8 cellular contexts compared by ENCODE assay signal in genomic region chr11:86062719-86063118, GRCh38. TPM values are rescaled to one million over a fixed set of nuclear protein-coding genes. Genes with fewer than 3 reads are reported as not detected.
DNase-seq lines count a peak whose midpoint lies in the region; ATAC-seq and TF ChIP-seq lines count a peak whose summit lies in the region.

No MANE protein-coding gene starts in this region.

- peaks cover 4% of the 10 kb centered on the region for H4K20me1 ChIP-seq in mammary epithelial cell (ENCODE audit: insufficient read depth, low read length)

- intact Hi-C loops in mammary epithelial cell (cut with micrococcal nuclease), result no loop called here
- intact Hi-C loops in colonic mucosa (cut with DNase I), result no loop called here

- H3K36me3 ChIP-seq in mammary epithelial cell (ENCODE audit: insufficient read depth, low read length) (no peaks in the 10 kb centered on the region), colonic mucosa (no peaks in the 10 kb centered on the region), H7 (replicated peaks; ENCODE audit: control insufficient read depth, insufficient read depth, low read length) (no peaks in the 10 kb centered on the region)

- peaks cover 59% of the 10 kb centered on the region for H3K36me3 Mint-ChIP-seq in stimulated activated naive CD8-positive, alpha-beta T cell treated with anti-CD3 and anti-CD28 coated beads, Interleukin-15, Interleukin-2, amounts not matched to agents 100 ng/mL and 50 ng/mL, for 24 hours (ENCODE audit: low read depth)
- H3K36me3 Mint-ChIP-seq in mesothelial cell of epicardium, result peaks cover 3% of the 10 kb centered on the region

- no peak overlapping the region for H2AFZ ChIP-seq in mammary epithelial cell (ENCODE audit: low read depth, low read length)

- H3K4me3 Mint-ChIP-seq in stimulated activated naive CD8-positive, alpha-beta T cell treated with anti-CD3 and anti-CD28 coated beads, Interleukin-15, Interleukin-2, amounts not matched to agents 100 ng/mL and 50 ng/mL, for 24 hours, result peak overlapping the region; percentile 51
- H3K4me3 Mint-ChIP-seq in mesothelial cell of epicardium, result no peak overlapping the region

- H3K27ac Mint-ChIP-seq in stimulated activated naive CD8-positive, alpha-beta T cell treated with anti-CD3 and anti-CD28 coated beads, Interleukin-15, Interleukin-2, amounts not matched to agents 100 ng/mL and 50 ng/mL, for 24 hours, result peak overlapping the region; percentile 47
- peak overlapping the region; percentile 37 for H3K27ac Mint-ChIP-seq in mesothelial cell of epicardium

- BruUV-seq in mammary epithelial cell (replicated peaks; lab: Mats Ljungman, UMichigan), result no TSS peak

- in situ Hi-C loops in mammary epithelial cell (cut with MboI; ENCODE audit: low sequenced_read_pairs in 2 of 2), result no loop called here

- no peak for DNase-seq in stimulated activated naive CD8-positive, alpha-beta T cell treated with anti-CD3 and anti-CD28 coated beads, Interleukin-15, Interleukin-2, amounts not matched to agents 100 U/mL and 50 U/mL, for 24 hours
- DNase-seq in mammary epithelial cell, result no peak
- DNase-seq in mesothelial cell of epicardium (ENCODE audit: low spot score in 2 of 2, unreplicated experiment in 2 of 2), result no peak
- no peak for DNase-seq in colonic mucosa
- no peak for DNase-seq in NCI-H2196 treated with DMSO at 0.1 percent for 48 hours (lab: John Stamatoyannopoulos, UW; ENCODE audit: unreplicated experiment)
- DNase-seq in foreskin melanocyte, result no peak
- DNase-seq in H7, result no peak

- TF ChIP-seq CTCF in mammary epithelial cell (conservative IDR thresholded peaks at IDR 0.05 in 1 of 2, IDR thresholded peaks at IDR 0.05 in 1 of 2; ENCODE audit: extremely low read depth in 1 of 2, insufficient read depth in 1 of 2, low read depth in 1 of 2, low read length in 2 of 2), result no peak
- no peak for TF ChIP-seq CTCF in mesothelial cell of epicardium (IDR thresholded peaks at IDR 0.05; ENCODE audit: unreplicated experiment)
- TF ChIP-seq CTCF in colonic mucosa (IDR thresholded peaks at IDR 0.05), result no peak

- peaks cover 100% of the 10 kb centered on the region for H3K79me2 ChIP-seq in mammary epithelial cell (ENCODE audit: insufficient read depth, low read length)

- no peak for ATAC-seq in stimulated activated naive CD8-positive, alpha-beta T cell treated with anti-CD3 and anti-CD28 coated beads, Interleukin-15, Interleukin-2, amounts not matched to agents 100 U/mL and 50 U/mL, for 24 hours

- H3K4me1 Mint-ChIP-seq in stimulated activated naive CD8-positive, alpha-beta T cell treated with anti-CD3 and anti-CD28 coated beads, Interleukin-15, Interleukin-2, amounts not matched to agents 100 ng/mL and 50 ng/mL, for 24 hours (ENCODE audit: low read depth), result peaks cover 83% of the 10 kb centered on the region
- H3K4me1 Mint-ChIP-seq in mesothelial cell of epicardium, result peaks cover 47% of the 10 kb centered on the region

- CTCF ChIA-PET in mammary epithelial cell (lab: Charles Lee; ENCODE audit: low non-redundant PET), result no interaction called here

- H3K9ac ChIP-seq in mammary epithelial cell (ENCODE audit: insufficient read depth, low read length), result no peak overlapping the region
- no peak overlapping the region for H3K9ac ChIP-seq in colonic mucosa (ENCODE audit: low read depth in 2 of 2, low read length in 2 of 2)

- H3K27me3 ChIP-seq in mammary epithelial cell (ENCODE audit: insufficient read depth, low read length) (no peaks in the 10 kb centered on the region), colonic mucosa (no peaks in the 10 kb centered on the region), H7 (ENCODE audit: control insufficient read depth, insufficient read depth, low read length) (no peaks in the 10 kb centered on the region)

- peak overlapping the region; percentile 94 for H3K27ac ChIP-seq in mammary epithelial cell (ENCODE audit: insufficient read depth, low read depth, low read length)
- H3K27ac ChIP-seq in colonic mucosa, result no peak overlapping the region

- H3K4me1 ChIP-seq in mammary epithelial cell (ENCODE audit: insufficient read depth, low read length) (peaks cover 14% of the 10 kb centered on the region), colonic mucosa (peaks cover 3% of the 10 kb centered on the region)

- H3K9me3 ChIP-seq in mammary epithelial cell (replicated peaks; ENCODE audit: insufficient read depth, low read length), result no peaks in the 10 kb centered on the region
- H3K9me3 ChIP-seq in colonic mucosa, result no peaks in the 10 kb centered on the region

- no peaks in the 10 kb centered on the region for H3K9me3 Mint-ChIP-seq in stimulated activated naive CD8-positive, alpha-beta T cell treated with anti-CD3 and anti-CD28 coated beads, Interleukin-15, Interleukin-2, amounts not matched to agents 100 ng/mL and 50 ng/mL, for 24 hours
- H3K9me3 Mint-ChIP-seq in mesothelial cell of epicardium, result peaks cover 10% of the 10 kb centered on the region

- H3K4me2 ChIP-seq in mammary epithelial cell (ENCODE audit: insufficient read depth, low read depth, low read length), result peak overlapping the region; percentile 90

- dilution Hi-C loops in mammary epithelial cell (cut with HindIII; ENCODE audit: low sequenced_read_pairs), result no loop called here

- no peak overlapping the region for H3K4me3 ChIP-seq in mammary epithelial cell (replicated peaks in 1 of 3; ENCODE audit: insufficient read depth in 1 of 3, low read depth in 2 of 3, low read length in 3 of 3)
- no peak overlapping the region for H3K4me3 ChIP-seq in colonic mucosa
- H3K4me3 ChIP-seq in H7 (ENCODE audit: insufficient read depth, low read depth, low read length), result no peak overlapping the region

- no peaks in the 10 kb centered on the region for H3K27me3 Mint-ChIP-seq in stimulated activated naive CD8-positive, alpha-beta T cell treated with anti-CD3 and anti-CD28 coated beads, Interleukin-15, Interleukin-2, amounts not matched to agents 100 ng/mL and 50 ng/mL, for 24 hours
- no peaks in the 10 kb centered on the region for H3K27me3 Mint-ChIP-seq in mesothelial cell of epicardium (ENCODE audit: low read depth)

- WGBS in mammary epithelial cell (ENCODE audit: low coverage, missing lambda C conversion rate), result 47% methylated on average over 3 of the region's 3 CpGs

RNA-seq across cellular contexts. Expression of gene PICALM, which starts 6.2 kb away (rescaled TPM):
- 100 to 1,000 TPM; 179 to 329 TPM for total RNA-seq in mammary epithelial cell
- 146 TPM for polyA plus RNA-seq in mammary epithelial cell
- 265 TPM for polyA minus RNA-seq in mammary epithelial cell
- total RNA-seq in mesothelial cell of epicardium, result 149 to 154 TPM (median 150 TPM) in 3 replicates
- 100 to 1,000 TPM; 116 to 162 TPM for total RNA-seq in colonic mucosa
- total RNA-seq in H7 (2014; rRNA removed; shearing (Covaris generic)), result 59.5 and 69.1 TPM in 2 replicates
